In genomic region chr7:130669051-130669700, GRCh38 we compare ENCODE assay signal across 8 cellular contexts. TPM values are rescaled to one million over a fixed set of nuclear protein-coding genes. Genes with fewer than 3 reads are reported as not detected.
A peak's percentile ranks its signal among the peaks of the same experiment; 100 is the strongest.
DNase-seq lines count a peak whose midpoint lies in the region; ATAC-seq and TF ChIP-seq lines count a peak whose summit lies in the region.

No MANE protein-coding gene starts in this region.

- H3K36me3 ChIP-seq in ES-I3 (ENCODE audit: insufficient read depth, low read length) (no peaks in the 10 kb centered on the region), KMS-11 (ENCODE audit: insufficient read depth) (no peaks in the 10 kb centered on the region), adrenal gland (replicated peaks in 1 of 2) (no peaks in the 10 kb centered on the region), iPS-15b (ENCODE audit: control insufficient read depth, insufficient read depth, low read length) (no peaks in the 10 kb centered on the region), spleen (peaks cover 0 to 16% (median 4%) of the 10 kb centered on the region in 6 donors)

- no peak overlapping the region for H3K4me3 ChIP-seq in KMS-11 (IDR thresholded peaks at IDR 0.05; ENCODE audit: insufficient read depth, low read depth, low read length)
- H3K4me3 ChIP-seq in adrenal gland, result peak overlapping the region; percentile 75 to 85 (median 82)
- H3K4me3 ChIP-seq in iPS-15b (ENCODE audit: low read depth, low read length), result peak overlapping the region; percentile 91
- peak overlapping the region; percentile 74 to 93 (median 87) for H3K4me3 ChIP-seq in spleen

- H3K27me3 ChIP-seq in KMS-11 (ENCODE audit: insufficient read depth, low read depth), result no peaks in the 10 kb centered on the region
- H3K27me3 ChIP-seq in adrenal gland, result no peaks in the 10 kb centered on the region
- H3K27me3 ChIP-seq in iPS-15b (ENCODE audit: control insufficient read depth, insufficient read depth, low read length), result peaks cover 10% of the 10 kb centered on the region
- no peaks in the 10 kb centered on the region for H3K27me3 ChIP-seq in spleen (replicated peaks in 1 of 7)

- H3K4me1 ChIP-seq in ES-I3 (ENCODE audit: insufficient read depth, low read length) (no peaks in the 10 kb centered on the region), KMS-11 (ENCODE audit: low read depth, poor library complexity, severe bottlenecking) (peaks cover 12% of the 10 kb centered on the region), adrenal gland (replicated peaks in 1 of 2) (peaks cover 0 to 12% of the 10 kb centered on the region in 2 donors), iPS-15b (ENCODE audit: control insufficient read depth, insufficient read depth, low read length) (peaks cover 4% of the 10 kb centered on the region), spleen (peaks cover 2 to 29% (median 19%) of the 10 kb centered on the region in 6 donors)

- ATAC-seq in GM21526 (IDR thresholded peaks at IDR 0.05; ENCODE audit: low FRiP score, unreplicated experiment), result peak; percentile 11

- no peaks in the 10 kb centered on the region for H3K79me2 ChIP-seq in KMS-11 (ENCODE audit: insufficient read depth, low read depth)

- H4K20me1 ChIP-seq in KMS-11 (ENCODE audit: insufficient read depth), result no peaks in the 10 kb centered on the region

- no peak for TF ChIP-seq CTCF in KMS-11 (conservative IDR thresholded peaks at IDR 0.05; ENCODE audit: low read depth, low read length)
- TF ChIP-seq CTCF in adrenal gland (IDR thresholded peaks at IDR 0.05), result no peak
- no peak for TF ChIP-seq CTCF in spleen (IDR thresholded peaks at IDR 0.05 in 8 of 11, conservative IDR thresholded peaks at IDR 0.05 in 3 of 11)

- no peak for DNase-seq in adrenal gland
- DNase-seq in spleen, result no peak
- DNase-seq in NCI-H69 (lab: John Stamatoyannopoulos, UW), result no peak
- DNase-seq in activated gamma-delta T cell treated with Interleukin-2 at 50 U/mL for 16 hours, result no peak

- peak overlapping the region; percentile 76 for H3K9ac ChIP-seq in ES-I3 (ENCODE audit: low read depth, low read length)
- peak overlapping the region; percentile 37; the same call in 1 of the 2 replicates for H3K9ac ChIP-seq in KMS-11
- H3K9ac ChIP-seq in iPS-15b (ENCODE audit: low read depth, low read length), result no peak overlapping the region

- WGBS in adrenal gland, 4 donors, result 7 to 15% (median 9%) methylated on average over 9 to 16 of the region's 16 CpGs
- WGBS in spleen, 5 donors, result 7 to 12% (median 8%) methylated on average over 10 to 16 of the region's 16 CpGs

- intact Hi-C loops in adrenal gland (cut with DNase I), result no loop called here
- intact Hi-C loops in spleen (cut with DNase I; ENCODE audit: low total_unique reads), result no loop called here

- no peak overlapping the region for H3K27ac ChIP-seq in KMS-11
- H3K27ac ChIP-seq in adrenal gland, result peak overlapping the region; percentile 6 to 89 (median 62)
- peak overlapping the region; percentile 49 to 94 (median 89) for H3K27ac ChIP-seq in spleen

- TF ChIP-seq POLR2A in adrenal gland (IDR thresholded peaks at IDR 0.05) (no peak), spleen (IDR thresholded peaks at IDR 0.05) (no peak)

- H2AFZ ChIP-seq in KMS-11 (ENCODE audit: low read depth), result peak overlapping the region; percentile 96

- no peaks in the 10 kb centered on the region for H3K9me3 ChIP-seq in ES-I3 (ENCODE audit: control insufficient read depth, insufficient read depth, low read length)
- H3K9me3 ChIP-seq in adrenal gland (replicated peaks in 1 of 3), result no peaks in the 10 kb centered on the region
- no peaks in the 10 kb centered on the region for H3K9me3 ChIP-seq in iPS-15b (ENCODE audit: control insufficient read depth, insufficient read depth, low read length)
- H3K9me3 ChIP-seq in spleen, result no peaks in the 10 kb centered on the region

- peak overlapping the region; percentile 80 for H3K4me2 ChIP-seq in KMS-11

RNA-seq across cellular contexts. Expression of gene COPG2, which starts 0.6 kb away (rescaled TPM):
- total RNA-seq in adrenal gland, result 10 to 100 TPM; 30.3 to 73.1 (median 43.4) TPM
- polyA plus RNA-seq in adrenal gland, result 10 to 100 TPM; 12.2 to 28.6 (median 16.9) TPM
- total RNA-seq in spleen, result 10 to 100 TPM; 13.1 to 25.1 (median 19.4) TPM
- 1 to 10 TPM; 5.8 to 7.8 (median 7.0) TPM for polyA plus RNA-seq in spleen

RNA-seq across cellular contexts. Expression of gene TSGA13, which starts 17.2 kb away (rescaled TPM):
- total RNA-seq in adrenal gland, result not detected
- polyA plus RNA-seq in adrenal gland, result not detected
- not detected for total RNA-seq in spleen
- not detected for polyA plus RNA-seq in spleen
